13 cellular contexts compared by ENCODE assay signal in the genomic region with DNA sequence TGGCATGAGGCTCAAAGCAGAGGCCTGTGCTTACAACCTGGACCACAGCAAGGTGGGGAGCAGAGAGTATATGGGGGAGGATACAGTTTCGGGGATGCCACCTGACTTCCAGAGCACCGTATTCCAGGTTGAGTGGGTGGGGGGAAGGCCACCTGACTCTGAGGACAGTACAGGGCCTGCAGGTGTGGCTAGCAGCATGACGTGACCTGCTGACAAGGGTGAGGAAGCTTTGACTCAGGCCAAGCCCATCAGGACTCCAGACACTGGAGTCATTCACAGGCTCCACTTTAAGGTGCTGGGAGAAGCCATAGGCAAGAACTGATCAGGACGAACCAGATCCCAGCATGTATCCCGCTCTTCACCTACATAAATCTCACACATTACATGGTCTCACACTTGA. TPM values are rescaled to one million over a fixed set of nuclear protein-coding genes. Genes with fewer than 3 reads are reported as not detected.
DNase-seq lines count a peak whose midpoint lies in the region; ATAC-seq and TF ChIP-seq lines count a peak whose summit lies in the region.
"Had no signal": no experiment of that assay in that cellular context is flagged by ENCODE, and none has a peak within 500 bp of the region (broad histone marks: within the 10 kb centered on the region; RNA-seq: fewer than 3 reads in every experiment).

No MANE protein-coding gene starts in this region.

- no peaks in the 10 kb centered on the region for H3K9me2 ChIP-seq in GM23248 (ENCODE audit: insufficient read depth)

- H3K36me3 Mint-ChIP-seq in activated T-helper 17 cell treated with anti-CD3 and anti-CD28 coated beads, Interleukin-2, amount 50 U/mL, for 72 hours (ENCODE audit: low read depth), result peaks cover 56% of the 10 kb centered on the region

- no peaks in the 10 kb centered on the region for H3K79me2 ChIP-seq in GM23248 (ENCODE audit: insufficient read depth)

- H3F3A ChIP-seq in GM23248 (ENCODE audit: insufficient read depth), result peaks cover 44% of the 10 kb centered on the region

- DNase-seq in GM23248 (peak; percentile 43), foreskin keratinocyte (peak; percentile 95 to 96), NCI-H526 treated with DMSO at 0.1 percent for 48 hours (lab: John Stamatoyannopoulos, UW) (no peak)
- DNase-seq in stimulated activated naive CD8-positive, alpha-beta T cell treated with anti-CD3 and anti-CD28 coated beads, Interleukin-15, amount 100 ng/mL, for 72 hours, result no peak
- no peak for DNase-seq in stimulated activated CD4-positive, alpha-beta T cell treated with anti-CD3 and anti-CD28 coated beads, Interleukin-12 subunit alpha, Interleukin-12 subunit beta, amount 100 ng/mL, for 4 hours
- DNase-seq: central memory CD4-positive, alpha-beta T cell; NCI-H2081 treated with DMSO at 0.1 percent for 48 hours; right lobe of liver; substantia nigra had no signal

- H3K4me1 ChIP-seq in GM23248 (ENCODE audit: insufficient read depth) (peaks cover 38% of the 10 kb centered on the region), foreskin keratinocyte (peaks cover 32% of the 10 kb centered on the region)
- H3K4me1 ChIP-seq: right lobe of liver had no signal

- no peaks in the 10 kb centered on the region for H3K9me3 ChIP-seq in GM23248 (ENCODE audit: low read depth)
- H3K9me3 ChIP-seq: right lobe of liver had no signal

- no peaks in the 10 kb centered on the region for H3K27me3 Mint-ChIP-seq in activated T-helper 17 cell treated with anti-CD3 and anti-CD28 coated beads, Interleukin-2, amount 50 U/mL, for 72 hours
- no peaks in the 10 kb centered on the region for H3K27me3 Mint-ChIP-seq in stimulated activated naive CD8-positive, alpha-beta T cell treated with anti-CD3 and anti-CD28 coated beads, Interleukin-15, amount 100 ng/mL, for 72 hours

- H2AFZ ChIP-seq in GM23248, result 0 out of 2 replicates have a peak overlapping the region, but pooled peaks have one; percentile 1

- ATAC-seq in activated T-helper 17 cell treated with anti-CD3 and anti-CD28 coated beads, Interleukin-2, amount 50 U/mL, for 72 hours (replicated peaks), result peak; percentile 70
- ATAC-seq in foreskin keratinocyte (peak; percentile 79), GM21528 (IDR thresholded peaks at IDR 0.05; ENCODE audit: low FRiP score, unreplicated experiment) (no peak)
- ATAC-seq in stimulated activated naive CD8-positive, alpha-beta T cell treated with anti-CD3 and anti-CD28 coated beads, Interleukin-15, amount 100 ng/mL, for 72 hours, result no peak
- ATAC-seq: activated CD4-positive, CD25-positive, alpha-beta regulatory T cell treated with anti-CD3 and anti-CD28 coated beads, Interleukin-2, amount 50 U/mL, for 24 hours had no signal

- H3K36me3 ChIP-seq in GM23248 (ENCODE audit: low read depth), result peaks cover 17% of the 10 kb centered on the region; the same call in 1 of the 2 replicates
- H3K36me3 ChIP-seq: right lobe of liver had no signal

- H3K27ac Mint-ChIP-seq in activated T-helper 17 cell treated with anti-CD3 and anti-CD28 coated beads, Interleukin-2, amount 50 U/mL, for 72 hours, result peak overlapping the region; percentile 47
- H3K27ac Mint-ChIP-seq in stimulated activated naive CD8-positive, alpha-beta T cell treated with anti-CD3 and anti-CD28 coated beads, Interleukin-15, amount 100 ng/mL, for 72 hours, result peak overlapping the region; percentile 77 to 83

- 68 to 73% methylated on average over 5 of the region's 5 CpGs for WGBS in GM23248 (ENCODE audit: low coverage in 1 of 2, low lambda C conversion rate in 2 of 2, missing lambda C conversion rate in 2 of 2), 2 experiments

- H3K4me3 Mint-ChIP-seq in activated T-helper 17 cell treated with anti-CD3 and anti-CD28 coated beads, Interleukin-2, amount 50 U/mL, for 72 hours, result no peak overlapping the region
- H3K4me3 Mint-ChIP-seq in stimulated activated naive CD8-positive, alpha-beta T cell treated with anti-CD3 and anti-CD28 coated beads, Interleukin-15, amount 100 ng/mL, for 72 hours, result no peak overlapping the region

- no peaks in the 10 kb centered on the region for H3K9me3 Mint-ChIP-seq in activated T-helper 17 cell treated with anti-CD3 and anti-CD28 coated beads, Interleukin-2, amount 50 U/mL, for 72 hours
- H3K9me3 Mint-ChIP-seq in stimulated activated naive CD8-positive, alpha-beta T cell treated with anti-CD3 and anti-CD28 coated beads, Interleukin-15, amount 100 ng/mL, for 72 hours, result no peaks in the 10 kb centered on the region

- H3K4me2 ChIP-seq in GM23248 (ENCODE audit: unreplicated experiment), result peak overlapping the region; percentile 9

- H3K27me3 ChIP-seq in GM23248 (replicated peaks; ENCODE audit: insufficient read depth), result no peaks in the 10 kb centered on the region
- H3K27me3 ChIP-seq in foreskin keratinocyte, result no peaks in the 10 kb centered on the region
- H3K27me3 ChIP-seq: right lobe of liver had no signal

- peak overlapping the region; percentile 89 for H3K27ac ChIP-seq in GM23248
- H3K27ac ChIP-seq in foreskin keratinocyte, result peak overlapping the region; percentile 100
- H3K27ac ChIP-seq: HL-60, right lobe of liver had no signal

- no peak overlapping the region for H3K4me3 ChIP-seq in GM23248
- H3K4me3 ChIP-seq: right lobe of liver had no signal

- peak overlapping the region; percentile 64 for H3K9ac ChIP-seq in GM23248

- H4K20me1 ChIP-seq in GM23248 (ENCODE audit: insufficient read depth), result no peaks in the 10 kb centered on the region

- no peak for TF ChIP-seq CTCF in foreskin keratinocyte (conservative IDR thresholded peaks at IDR 0.05)

- peaks cover 7% of the 10 kb centered on the region for H3K4me1 Mint-ChIP-seq in activated T-helper 17 cell treated with anti-CD3 and anti-CD28 coated beads, Interleukin-2, amount 50 U/mL, for 72 hours
- peaks cover 59% of the 10 kb centered on the region for H3K4me1 Mint-ChIP-seq in stimulated activated naive CD8-positive, alpha-beta T cell treated with anti-CD3 and anti-CD28 coated beads, Interleukin-15, amount 100 ng/mL, for 72 hours

- in situ Hi-C loops in GM23248 (cut with MboI), result no loop called here

RNA-seq across cellular contexts. Expression of a gene that starts 34.6 kb away (rescaled TPM):
- total RNA-seq in GM23248 (2014; rRNA removed; shearing (Covaris generic)), result not detected in 2 replicates
- polyA plus RNA-seq in GM23248 (2016; fragmentation: Nextera tagmentation; extraction: Ambion mirVana), result not detected in 2 replicates
- total RNA-seq in activated T-helper 17 cell treated with anti-CD3 and anti-CD28 coated beads, Interleukin-2, amount 50 U/mL, for 72 hours, result under 1 TPM in 1 of 2 donors, not detected in 1; 0.11 TPM
- not detected in 2 replicates for total RNA-seq in foreskin keratinocyte
- not detected in 2 replicates for polyA plus RNA-seq in foreskin keratinocyte

Comparison
In these comparisons a context has a peak if more than half of its experiments do, and no peak if none do; other contexts are left out.
1. DNase-seq: peak in GM23248 (single experiment) and foreskin keratinocyte (2 of 2); none in stimulated activated naive CD8-positive, alpha-beta T cell treated with anti-CD3 and anti-CD28 coated beads, Interleukin-15, amount 100 ng/mL, for 72 hours (0 of 2), stimulated activated CD4-positive, alpha-beta T cell treated with anti-CD3 and anti-CD28 coated beads, Interleukin-12 subunit alpha, Interleukin-12 subunit beta, amount 100 ng/mL, for 4 hours (single experiment) and NCI-H526 treated with DMSO at 0.1 percent for 48 hours (single experiment).
2. ATAC-seq: peak in activated T-helper 17 cell treated with anti-CD3 and anti-CD28 coated beads, Interleukin-2, amount 50 U/mL, for 72 hours (single experiment) and foreskin keratinocyte (single experiment); none in stimulated activated naive CD8-positive, alpha-beta T cell treated with anti-CD3 and anti-CD28 coated beads, Interleukin-15, amount 100 ng/mL, for 72 hours (single experiment) and GM21528 (single experiment).